In the genomic region with DNA sequence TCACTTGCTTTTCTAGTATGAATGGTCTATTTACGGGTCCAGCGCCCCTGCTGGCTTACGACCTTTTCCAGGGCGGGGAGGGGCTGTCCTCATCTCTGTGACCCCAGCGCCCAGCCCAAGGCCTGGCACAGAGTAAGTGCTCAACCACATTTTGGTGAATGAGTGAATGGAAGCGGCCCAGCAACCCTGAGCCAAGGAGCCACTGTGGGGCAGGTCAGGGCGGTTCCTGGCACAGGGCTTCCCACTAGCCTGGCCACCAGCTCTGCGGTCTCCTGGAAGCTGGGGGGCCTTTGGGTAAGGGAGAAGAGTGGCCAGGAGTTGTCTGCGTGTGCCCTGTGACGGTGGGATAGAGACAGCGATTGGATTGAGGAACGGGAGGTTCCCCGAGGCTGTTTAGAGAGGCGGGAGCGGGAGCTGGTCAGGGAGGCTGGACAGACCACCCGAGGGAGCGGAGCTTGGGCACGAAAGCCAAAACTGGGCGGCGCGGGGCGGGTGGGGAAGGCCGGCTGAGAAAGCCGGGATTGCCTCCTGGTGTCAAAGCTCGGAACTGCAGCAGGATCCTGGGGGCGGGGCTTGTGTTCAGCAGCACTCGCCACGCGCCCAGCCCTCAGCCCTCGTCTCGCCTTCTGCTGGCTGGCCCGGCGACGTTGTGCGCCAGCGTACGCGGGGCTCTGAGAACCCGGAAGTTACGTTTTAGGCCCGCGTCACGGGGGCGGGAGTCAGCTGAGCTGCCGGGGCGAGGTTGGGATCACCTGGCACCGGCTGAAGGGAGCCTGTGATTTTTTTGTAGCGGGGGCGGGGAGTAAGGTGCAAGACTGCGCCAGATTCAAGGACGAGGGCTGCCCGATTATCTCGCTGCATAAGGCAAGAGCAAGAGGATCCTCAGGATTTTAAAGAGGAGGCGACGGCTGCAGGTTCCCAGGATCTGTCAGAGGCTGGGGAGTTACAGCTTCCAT, we compare ENCODE assay signal across 8 cellular contexts. TPM values are rescaled to one million over a fixed set of nuclear protein-coding genes. Genes with fewer than 3 reads are reported as not detected.
A peak's percentile ranks its signal among the peaks of the same experiment; 100 is the strongest.
DNase-seq lines count a peak whose midpoint lies in the region; ATAC-seq and FAIRE-seq lines count a peak whose summit lies in the region.

VPS18 (plus strand) TSS at position 718 of the 956 bp plus-strand sequence. CDS start 319 bp downstream, outside the sequence.

- no peak within 1 kb of the TSS for H2BK5ac ChIP-seq in mesendoderm (ENCODE audit: low read length)

- H3K79me1 ChIP-seq in mesendoderm (ENCODE audit: low read length), result peaks cover 8% of the 10 kb centered on the region

- peak within 1 kb of the TSS; percentile 56 for H3K23ac ChIP-seq in mesendoderm (ENCODE audit: low read length)

- H3K56ac ChIP-seq in mesendoderm (ENCODE audit: low read length), result peak within 1 kb of the TSS; percentile 98

- H3K4me3 Mint-ChIP-seq in effector memory CD8-positive, alpha-beta T cell, result peak within 1 kb of the TSS; percentile 99

- H3K27ac ChIP-seq in mesendoderm (ENCODE audit: low read depth, low read length), result peak within 1 kb of the TSS; percentile 63

- H3K9ac ChIP-seq in mesendoderm (ENCODE audit: low read length), result peak within 1 kb of the TSS; percentile 94

- H3K4me1 ChIP-seq in mesendoderm (ENCODE audit: control insufficient read depth, low read depth, low read length), result no peaks in the 10 kb centered on the region

- H3K36me3 Mint-ChIP-seq in effector memory CD8-positive, alpha-beta T cell (ENCODE audit: insufficient read depth), result peaks cover 46% of the 10 kb centered on the region

- FAIRE-seq in HTR-8/SVneo (lab: Jason Lieb, UNC), result peak; percentile 88

- H3K27me3 ChIP-seq in mesendoderm (ENCODE audit: insufficient read depth, low read length, poor library complexity), result no peaks in the 10 kb centered on the region

- H2BK120ac ChIP-seq in mesendoderm (ENCODE audit: low read depth, low read length), result no peak within 1 kb of the TSS

- no peaks in the 10 kb centered on the region for H3K27me3 Mint-ChIP-seq in effector memory CD8-positive, alpha-beta T cell

- H2BK15ac ChIP-seq in mesendoderm (replicated peaks; ENCODE audit: low read depth), result no peak within 1 kb of the TSS

- H3K4me1 Mint-ChIP-seq in effector memory CD8-positive, alpha-beta T cell (ENCODE audit: low read depth in 2 of 2), result peaks cover 34 to 38% of the 10 kb centered on the region in 2 donors

- no peak within 1 kb of the TSS for H3K4ac ChIP-seq in mesendoderm (ENCODE audit: low read depth, low read length)

- peaks cover 1% of the 10 kb centered on the region for H3K36me3 ChIP-seq in mesendoderm (ENCODE audit: control insufficient read depth, insufficient read depth, low read length)

- H3K79me2 ChIP-seq in mesendoderm (ENCODE audit: control insufficient read depth, insufficient read depth, low read length), result peaks cover 6% of the 10 kb centered on the region

- in situ Hi-C loops in Caki2 (cut with HindIII; ENCODE audit: low pct_unique_long_range_greater_than_20kb, low sequenced_read_pairs), result no loop called here

- H2AK5ac ChIP-seq in mesendoderm (ENCODE audit: low read length), result no peak within 1 kb of the TSS

- H3K18ac ChIP-seq in mesendoderm (ENCODE audit: low read length), result peak within 1 kb of the TSS; percentile 22

- H4K5ac ChIP-seq in mesendoderm (ENCODE audit: low read length), result no peak within 1 kb of the TSS

- no peak within 1 kb of the TSS for H4K8ac ChIP-seq in mesendoderm (ENCODE audit: low read depth, low read length)

- peak within 1 kb of the TSS; percentile 90 for H3K4me3 ChIP-seq in mesendoderm (ENCODE audit: low read length)

- peak; percentile 62 for ATAC-seq in GM21367 (IDR thresholded peaks at IDR 0.05; ENCODE audit: unreplicated experiment)
- peak; percentile 94 for ATAC-seq in effector memory CD8-positive, alpha-beta T cell (replicated peaks)

- DNase-seq in Caki2 (ENCODE audit: low read depth) (peak; percentile 93), HTR-8/SVneo (ENCODE audit: insufficient read length, low spot score) (peak; percentile 89), NOMO-1 treated with DMSO at 0.1 percent for 48 hours (lab: John Stamatoyannopoulos, UW; ENCODE audit: unreplicated experiment) (peak; percentile 98), mesendoderm (peak; percentile 98)
- DNase-seq in activated CD8-positive, alpha-beta memory T cell treated with anti-CD3 and anti-CD28 coated beads for 4 hours (ENCODE audit: low read depth in 2 of 2), result peak; percentile 97 to 98
- DNase-seq in effector memory CD8-positive, alpha-beta T cell, result peak; percentile 99 to 100 (median 99)
- DNase-seq in stimulated activated CD8-positive, alpha-beta memory T cell treated with anti-CD3 and anti-CD28 coated beads, Interleukin-15, amount 100 ng/mL, for 1 hour (ENCODE audit: low read depth), result peak; percentile 99

- no CpG with 5 or more reads among the region's 55 CpGs for WGBS in mesendoderm (ENCODE audit: extremely low coverage, insufficient coverage, low lambda C conversion rate)

- H3K4me2 ChIP-seq in mesendoderm (ENCODE audit: low read length), result peak within 1 kb of the TSS; percentile 73

- H3K27ac Mint-ChIP-seq in effector memory CD8-positive, alpha-beta T cell, result peak within 1 kb of the TSS; percentile 98 to 99

- H3K9me3 Mint-ChIP-seq in effector memory CD8-positive, alpha-beta T cell, result no peaks in the 10 kb centered on the region

RNA-seq across cellular contexts. Expression of gene VPS18, which starts in this region (rescaled TPM):
- total RNA-seq in Caki2 (2014; rRNA removed; shearing (Covaris generic); ENCODE audit: low replicate concordance), result 20.5 and 23.9 TPM in 2 replicates
- 11.7 TPM for polyA plus RNA-seq in mesendoderm (2013, experiment 1 of 2)
- 11.5 TPM for polyA plus RNA-seq in mesendoderm (2013, experiment 2 of 2)

Comparison
In these comparisons a context has a peak if more than half of its experiments do, and no peak if none do; other contexts are left out.
1. Peak in every context shown above with its lines: DNase-seq, ATAC-seq, H3K4me3 ChIP-seq and H3K27ac ChIP-seq.